Comparison of ENCODE assay signal across 13 cellular contexts in genomic region chr3:72903004-72903403, GRCh38. TPM values are rescaled to one million over a fixed set of nuclear protein-coding genes. Genes with fewer than 3 reads are reported as not detected.
A peak's percentile ranks its signal among the peaks of the same experiment; 100 is the strongest.
DNase-seq lines count a peak whose midpoint lies in the region; ATAC-seq, FAIRE-seq and TF ChIP-seq lines count a peak whose summit lies in the region.
"Had no signal": no experiment of that assay in that cellular context is flagged by ENCODE, and none has a peak within 500 bp of the region (broad histone marks: within the 10 kb centered on the region; RNA-seq: fewer than 3 reads in every experiment).

No MANE protein-coding gene starts in this region.

- intact Hi-C loops in tibial artery (cut with DNase I; ENCODE audit: low total_unique reads) = no loop called here

- TF ChIP-seq POLR2A in H54 (IDR thresholded peaks at IDR 0.05; ENCODE audit: low read depth, low read length) = no peak

- TF ChIP-seq CTCF in SK-N-SH (IDR thresholded peaks at IDR 0.05) (no peak), fibroblast of lung (conservative IDR thresholded peaks at IDR 0.05 in 1 of 2, IDR thresholded peaks at IDR 0.05 in 1 of 2; ENCODE audit: low read depth in 1 of 2, low read length in 2 of 2) (no peak), tibial artery (IDR thresholded peaks at IDR 0.05) (no peak)

- peak; percentile 69 for DNase-seq in H54 (ENCODE audit: insufficient read length, low spot score)
- DNase-seq in SK-N-SH = no peak
- DNase-seq in fibroblast of lung (ENCODE audit: low read depth in 2 of 2) = peak; percentile 75 to 93
- DNase-seq in tibial artery = no peak
- DNase-seq in DMS153 treated with DMSO at 0.1 percent for 48 hours (lab: John Stamatoyannopoulos, UW; ENCODE audit: unreplicated experiment) = no peak
- no peak for DNase-seq in UCSD-AML1 (lab: John Stamatoyannopoulos, UW; ENCODE audit: unreplicated experiment)
- no peak for DNase-seq in caudate nucleus (lab: John Stamatoyannopoulos, UW)
- DNase-seq: heart left ventricle; NCI-H774; psoas muscle; stimulated activated CD4-positive, alpha-beta T cell treated with anti-CD3 and anti-CD28 coated beads, Interleukin-4, amount 100 ng/mL, for 4 hours; stimulated activated naive CD8-positive, alpha-beta T cell treated with anti-CD3 and anti-CD28 coated beads, Interleukin-15, amount 100 ng/mL, for 72 hours had no signal

- H3K4me1 ChIP-seq in SK-N-SH (ENCODE audit: control insufficient read depth in 1 of 2, insufficient read depth in 2 of 2, low read depth in 1 of 2, low read length in 1 of 2) = peaks cover 9 to 13% of the 10 kb centered on the region in 2 experiments
- peaks cover 8% of the 10 kb centered on the region for H3K4me1 ChIP-seq in fibroblast of lung (ENCODE audit: control insufficient read depth, extremely low read depth, insufficient read depth, low read length)
- peaks cover 0 to 47% (median 29%) of the 10 kb centered on the region in 4 donors for H3K4me1 ChIP-seq in tibial artery

- H3F3A ChIP-seq in SK-N-SH (replicated peaks; ENCODE audit: insufficient read depth) = peaks cover 20% of the 10 kb centered on the region

- CTCF ChIA-PET in SK-N-SH (lab: Yijun Ruan, JAX) = interaction anchor here (1.0 kb wide), 1 partner anchor 36 kb away, joined by 5 read pairs; no protein-coding TSS in a partner anchor

- POLR2A ChIA-PET in SK-N-SH (lab: Yijun Ruan, JAX) = no interaction called here

- H2AFZ ChIP-seq in SK-N-SH (ENCODE audit: low read depth) (no peak overlapping the region), fibroblast of lung (ENCODE audit: low read length) (no peak overlapping the region)

- no peak for TF ChIP-seq RAD21 in SK-N-SH (IDR thresholded peaks at IDR 0.05; ENCODE audit: low read length)

- 71% methylated on average over 3 of the region's 3 CpGs for WGBS in SK-N-SH (ENCODE audit: low lambda C conversion rate)

- H4K20me1 ChIP-seq in SK-N-SH (ENCODE audit: insufficient read depth) (peaks cover 9% of the 10 kb centered on the region), fibroblast of lung (ENCODE audit: control insufficient read depth, extremely low read depth, insufficient read depth, low read length) (no peaks in the 10 kb centered on the region)

- H3K9ac ChIP-seq in SK-N-SH (no peak overlapping the region), fibroblast of lung (ENCODE audit: insufficient read depth, low read length) (no peak overlapping the region)

- no peak overlapping the region for H3K4me3 ChIP-seq in SK-N-SH (ENCODE audit: low read depth in 2 of 2, low read length in 1 of 2)
- H3K4me3 ChIP-seq in fibroblast of lung (replicated peaks in 1 of 4; ENCODE audit: control extremely low read depth in 1 of 4, insufficient read depth in 1 of 4, low read depth in 3 of 4, low read length in 4 of 4) = no peak overlapping the region
- H3K4me3 ChIP-seq in tibial artery = no peak overlapping the region
- H3K4me3 ChIP-seq: heart left ventricle, psoas muscle had no signal

- no peak overlapping the region for H3K27ac ChIP-seq in SK-N-SH (ENCODE audit: low read depth in 2 of 2, low read length in 1 of 2)
- H3K27ac ChIP-seq in fibroblast of lung (ENCODE audit: insufficient read depth, low read length) = no peak overlapping the region
- H3K27ac ChIP-seq in tibial artery = peak overlapping the region; percentile 31 to 54
- no peak overlapping the region for H3K27ac ChIP-seq in caudate nucleus (ENCODE audit: low read depth, low read length)
- H3K27ac ChIP-seq: heart left ventricle, psoas muscle had no signal

- H3K79me2 ChIP-seq in SK-N-SH (ENCODE audit: insufficient read depth) (no peaks in the 10 kb centered on the region), fibroblast of lung (ENCODE audit: control insufficient read depth, insufficient read depth, low read length) (no peaks in the 10 kb centered on the region)

- no peaks in the 10 kb centered on the region for H3K9me3 ChIP-seq in SK-N-SH
- H3K9me3 ChIP-seq in fibroblast of lung (ENCODE audit: control insufficient read depth, insufficient read depth, low read depth, low read length) = no peaks in the 10 kb centered on the region
- H3K9me3 ChIP-seq in tibial artery = no peaks in the 10 kb centered on the region
- H3K9me3 ChIP-seq: heart left ventricle, psoas muscle had no signal

- H3K27me3 ChIP-seq in SK-N-SH (ENCODE audit: insufficient read depth) = no peaks in the 10 kb centered on the region
- no peaks in the 10 kb centered on the region for H3K27me3 ChIP-seq in fibroblast of lung (ENCODE audit: control insufficient read depth, insufficient read depth, low read length)
- no peaks in the 10 kb centered on the region for H3K27me3 ChIP-seq in tibial artery
- H3K27me3 ChIP-seq: heart left ventricle had no signal

- peak; percentile 95 for FAIRE-seq in H54 (lab: Jason Lieb, UNC)

- no peak for TF ChIP-seq EP300 in SK-N-SH (IDR thresholded peaks at IDR 0.05; ENCODE audit: borderline replicate concordance in 1 of 2, low read depth in 1 of 2, low read length in 1 of 2)

- no peaks in the 10 kb centered on the region for H3K36me3 ChIP-seq in SK-N-SH (replicated peaks in 1 of 2; ENCODE audit: control insufficient read depth in 1 of 2, insufficient read depth in 2 of 2, low read length in 1 of 2)
- no peaks in the 10 kb centered on the region for H3K36me3 ChIP-seq in fibroblast of lung (ENCODE audit: control insufficient read depth, insufficient read depth, low read length)
- no peaks in the 10 kb centered on the region for H3K36me3 ChIP-seq in tibial artery
- H3K36me3 ChIP-seq: heart left ventricle had no signal

- no peaks in the 10 kb centered on the region for H3K9me2 ChIP-seq in SK-N-SH

- ATAC-seq in GM18511 (IDR thresholded peaks at IDR 0.05; ENCODE audit: unreplicated experiment) = no peak
- ATAC-seq: heart left ventricle; psoas muscle; stimulated activated naive CD8-positive, alpha-beta T cell treated with anti-CD3 and anti-CD28 coated beads, Interleukin-15, amount 100 ng/mL, for 72 hours had no signal

- H3K4me2 ChIP-seq in SK-N-SH (no peak overlapping the region), fibroblast of lung (ENCODE audit: extremely low read depth, insufficient read depth, low read length) (no peak overlapping the region)

TF ChIP-seq in SK-N-SH, 30 proteins besides CTCF, POLR2A, EP300 and RAD21:
- TF ChIP-seq REST (IDR thresholded peaks at IDR 0.05; ENCODE audit: low read depth, low read length) (no peak), TEAD4 (IDR thresholded peaks at IDR 0.05; ENCODE audit: borderline replicate concordance, insufficient read depth) (peak; percentile 32; the same call in 1 of the 2 replicates), TCF12 (IDR thresholded peaks at IDR 0.05) (peak; percentile 45; the same call in 1 of the 2 replicates), CHD2 (IDR thresholded peaks at IDR 0.05; ENCODE audit: low read length, partially characterized antibody) (no peak), JUND (IDR thresholded peaks at IDR 0.05) (peak; percentile 66), NRF1 (IDR thresholded peaks at IDR 0.05; ENCODE audit: low read depth, low read length) (no peak), FOSL2 (IDR thresholded peaks at IDR 0.05; ENCODE audit: borderline replicate concordance, low read depth) (peak; percentile 61; the same call in 1 of the 2 replicates), POLR2AphosphoS5 (IDR thresholded peaks at IDR 0.05; ENCODE audit: low read depth, low read length) (no peak; the same call in 1 of the 2 replicates)

RNA-seq across cellular contexts. Expression of gene GXYLT2, which starts 15.2 kb away (rescaled TPM):
- polyA plus RNA-seq in SK-N-SH (2012; rRNA removed) (9.1 and 9.3 TPM in 2 replicates), fibroblast of lung (13.7 and 25.9 TPM in 2 replicates)
- polyA plus RNA-seq in SK-N-SH (2012; cell fraction: cytosol; rRNA removed) = 9.7 and 10.2 TPM in 2 replicates
- polyA plus RNA-seq in SK-N-SH (2012; cell fraction: nucleus; rRNA removed) = 4.0 and 6.3 TPM in 2 replicates
- 6.6 and 14.1 TPM in 2 replicates for total RNA-seq in fibroblast of lung
- 5.8 and 13.3 TPM in 2 replicates for polyA plus RNA-seq in fibroblast of lung (2012)
- 16.2 and 29.8 TPM in 2 replicates for polyA minus RNA-seq in fibroblast of lung (ENCODE audit: low replicate concordance)

RNA-seq across cellular contexts. Expression of gene SHQ1, which starts 54.8 kb away (rescaled TPM):
- polyA plus RNA-seq in SK-N-SH (2012; rRNA removed) = 10.5 and 11.7 TPM in 2 replicates
- polyA plus RNA-seq in SK-N-SH (2012; cell fraction: cytosol; rRNA removed) = 14.8 and 16.1 TPM in 2 replicates
- 8.3 and 14.7 TPM in 2 replicates for polyA plus RNA-seq in SK-N-SH (2012; cell fraction: nucleus; rRNA removed)
- total RNA-seq in fibroblast of lung = 12.2 and 15.9 TPM in 2 replicates
- 15.2 and 15.5 TPM in 2 replicates for polyA plus RNA-seq in fibroblast of lung
- 12.1 and 12.4 TPM in 2 replicates for polyA plus RNA-seq in fibroblast of lung (2012)
- polyA minus RNA-seq in fibroblast of lung (ENCODE audit: low replicate concordance) = 3.9 and 4.7 TPM in 2 replicates

Comparison
In these comparisons a context has a peak if more than half of its experiments do, and no peak if none do; other contexts are left out.
1. DNase-seq: peak in H54 (single experiment) and fibroblast of lung (2 of 2); none in SK-N-SH (single experiment), tibial artery (0 of 2), DMS153 treated with DMSO at 0.1 percent for 48 hours (single experiment), UCSD-AML1 (single experiment) and caudate nucleus (0 of 61).
2. H3K27ac ChIP-seq: peak in tibial artery (2 of 2); none in SK-N-SH (0 of 2), fibroblast of lung (single experiment) and caudate nucleus (single experiment).